ENCODE assay signal across 10 cellular contexts in the genomic region with DNA sequence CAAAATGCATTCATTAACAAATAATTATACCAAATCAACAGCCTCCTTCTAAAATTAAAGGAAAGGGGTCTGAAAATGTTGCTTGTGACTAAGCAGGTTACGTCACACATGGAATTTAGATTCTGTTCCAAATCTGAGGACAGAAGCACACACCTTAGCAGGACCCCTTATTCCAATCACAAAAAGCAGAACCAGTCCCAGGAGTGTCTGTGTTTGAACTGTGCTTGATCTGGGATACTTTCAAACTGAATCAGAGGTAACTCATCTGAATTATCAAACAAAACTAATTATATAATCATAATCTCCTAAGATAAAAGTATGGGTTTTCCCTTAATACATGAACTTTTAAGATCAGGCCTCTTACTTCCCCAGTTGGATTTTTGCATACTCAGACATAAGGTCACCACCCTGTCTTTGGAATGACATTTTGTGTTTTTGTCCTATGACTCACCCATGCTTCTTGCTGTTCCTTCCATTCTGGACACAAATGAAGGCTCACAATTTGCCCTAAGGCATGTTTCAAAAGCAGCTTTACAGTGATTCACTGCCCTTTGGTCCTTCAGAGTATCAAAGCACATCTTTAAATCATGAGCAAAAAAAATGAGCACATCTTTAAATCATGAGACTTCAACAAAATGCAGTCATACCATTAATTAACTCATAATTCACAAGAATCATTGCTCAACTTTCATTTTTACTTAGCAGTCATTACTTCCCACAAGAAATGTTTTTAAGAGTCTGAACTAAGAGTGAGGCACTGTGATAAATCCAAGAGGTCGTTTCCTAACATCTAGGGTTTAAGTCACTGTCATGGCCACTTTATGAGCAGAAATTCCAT. TPM values are rescaled to one million over a fixed set of nuclear protein-coding genes. Genes with fewer than 3 reads are reported as not detected.
DNase-seq lines count a peak whose midpoint lies in the region; TF ChIP-seq lines count a peak whose summit lies in the region.
"Had no signal": no experiment of that assay in that cellular context is flagged by ENCODE, and none has a peak within 500 bp of the region (broad histone marks: within the 10 kb centered on the region; RNA-seq: fewer than 3 reads in every experiment).

No MANE protein-coding gene starts in this region.

- H4K20me1 ChIP-seq in GM23248 (ENCODE audit: insufficient read depth) (no peaks in the 10 kb centered on the region), SK-N-SH (ENCODE audit: insufficient read depth) (no peaks in the 10 kb centered on the region)

- no peaks in the 10 kb centered on the region for H3K9me3 ChIP-seq in GM23248 (ENCODE audit: low read depth)
- H3K9me3 ChIP-seq in SK-N-SH = no peaks in the 10 kb centered on the region

- H3K4me3 ChIP-seq in GM23248 (peak overlapping the region; percentile 28), SK-N-SH (ENCODE audit: low read depth in 2 of 2, low read length in 1 of 2) (peak overlapping the region in 1 of 2 experiments; percentile 2; a peak in 1 of 4 replicates), skeletal muscle cell (ENCODE audit: low read depth, low read length) (no peak overlapping the region)

- H2AFZ ChIP-seq in GM23248 (no peak overlapping the region), SK-N-SH (ENCODE audit: low read depth) (peak overlapping the region; percentile 16; the same call in 1 of the 2 replicates)

- H3K4me1 ChIP-seq in GM23248 (ENCODE audit: insufficient read depth) = peaks cover 80% of the 10 kb centered on the region
- peaks cover 19 to 24% of the 10 kb centered on the region in 2 experiments for H3K4me1 ChIP-seq in SK-N-SH (ENCODE audit: control insufficient read depth in 1 of 2, insufficient read depth in 2 of 2, low read depth in 1 of 2, low read length in 1 of 2)

- peaks cover 3% of the 10 kb centered on the region for H3K9me3 Mint-ChIP-seq in glutamatergic neuron (ENCODE audit: unreplicated experiment)

- H3K36me3 ChIP-seq in GM23248 (ENCODE audit: low read depth) (peaks cover 54% of the 10 kb centered on the region), SK-N-SH (replicated peaks in 1 of 2; ENCODE audit: control insufficient read depth in 1 of 2, insufficient read depth in 2 of 2, low read length in 1 of 2) (peaks cover 6 to 7% of the 10 kb centered on the region in 2 experiments)

- H3K4me1 Mint-ChIP-seq in glutamatergic neuron (ENCODE audit: low read depth, unreplicated experiment) = peaks cover 44% of the 10 kb centered on the region

- DNase-seq in GM23248 (peak; percentile 98), SK-N-SH (no peak), glutamatergic neuron (no peak), skeletal muscle cell (ENCODE audit: low read depth) (peak; percentile 98), DMS114 treated with DMSO at 0.1 percent for 48 hours (lab: John Stamatoyannopoulos, UW; ENCODE audit: unreplicated experiment) (no peak), ecto neural progenitor cell (ENCODE audit: low spot score) (no peak)
- no peak for DNase-seq in activated CD8-positive, alpha-beta memory T cell treated with anti-CD3 and anti-CD28 coated beads, Interleukin-2, amount 50 U/mL, for 48 hours
- no peak for DNase-seq in effector CD8-positive, alpha-beta T cell (lab: John Stamatoyannopoulos, UW)
- DNase-seq: caudate nucleus, NCI-H510A treated with DMSO at 0.1 percent for 48 hours had no signal

- POLR2A ChIA-PET in SK-N-SH (lab: Yijun Ruan, JAX) = no interaction called here

- H3F3A ChIP-seq in GM23248 (ENCODE audit: insufficient read depth) (peaks cover 78% of the 10 kb centered on the region), SK-N-SH (replicated peaks; ENCODE audit: insufficient read depth) (peaks cover 33% of the 10 kb centered on the region)

- H3K27me3 ChIP-seq in GM23248 (replicated peaks; ENCODE audit: insufficient read depth) = no peaks in the 10 kb centered on the region
- no peaks in the 10 kb centered on the region for H3K27me3 ChIP-seq in SK-N-SH (ENCODE audit: insufficient read depth)

- H3K27me3 Mint-ChIP-seq in glutamatergic neuron (ENCODE audit: unreplicated experiment) = peaks cover 3% of the 10 kb centered on the region

- TF ChIP-seq CTCF in SK-N-SH (IDR thresholded peaks at IDR 0.05) (no peak), glutamatergic neuron (IDR thresholded peaks at IDR 0.05; ENCODE audit: partially characterized antibody, unreplicated experiment) (no peak)

- H3K4me3 Mint-ChIP-seq in glutamatergic neuron (ENCODE audit: unreplicated experiment) = peak overlapping the region; percentile 43

- peak overlapping the region; percentile 69 for H3K4me2 ChIP-seq in GM23248 (ENCODE audit: unreplicated experiment)
- peak overlapping the region; percentile 36 for H3K4me2 ChIP-seq in SK-N-SH

- TF ChIP-seq EP300 in SK-N-SH (IDR thresholded peaks at IDR 0.05; ENCODE audit: borderline replicate concordance in 1 of 2, low read depth in 1 of 2, low read length in 1 of 2) = peak; percentile 40 to 95; a peak in 3 of 4 replicates

- H3K9ac ChIP-seq in GM23248 (peak overlapping the region; percentile 29), SK-N-SH (peak overlapping the region; percentile 33; the same call in 1 of the 2 replicates)

- TF ChIP-seq RAD21 in SK-N-SH (IDR thresholded peaks at IDR 0.05; ENCODE audit: low read length) = no peak

- H3K9me2 ChIP-seq in GM23248 (ENCODE audit: insufficient read depth) (no peaks in the 10 kb centered on the region), SK-N-SH (no peaks in the 10 kb centered on the region)

- peaks cover 75% of the 10 kb centered on the region for H3K79me2 ChIP-seq in GM23248 (ENCODE audit: insufficient read depth)
- H3K79me2 ChIP-seq in SK-N-SH (ENCODE audit: insufficient read depth) = peaks cover 16% of the 10 kb centered on the region; the same call in 1 of the 2 replicates

- no peaks in the 10 kb centered on the region for H3K36me3 Mint-ChIP-seq in glutamatergic neuron (ENCODE audit: unreplicated experiment)

- CTCF ChIA-PET in SK-N-SH (lab: Yijun Ruan, JAX) = interaction anchor here (2.0 kb wide), 1 partner anchor 36 kb away, joined by 7 read pairs; a partner anchor contains a TSS

- 0 to 1% methylated on average over 2 of the region's 2 CpGs for WGBS in GM23248 (ENCODE audit: low coverage in 1 of 2, low lambda C conversion rate in 2 of 2, missing lambda C conversion rate in 2 of 2), 2 experiments
- WGBS in SK-N-SH (ENCODE audit: low lambda C conversion rate) = 23% methylated on average over 2 of the region's 2 CpGs

- H3K27ac ChIP-seq in GM23248 (peak overlapping the region; percentile 80), SK-N-SH (ENCODE audit: low read depth in 2 of 2, low read length in 1 of 2) (peak overlapping the region; percentile 84)

- in situ Hi-C loops in GM23248 (cut with MboI) = no loop called here

- H3K27ac Mint-ChIP-seq in glutamatergic neuron (ENCODE audit: unreplicated experiment) = peak overlapping the region; percentile 87

TF ChIP-seq in SK-N-SH, 30 proteins besides CTCF, POLR2A, EP300 and RAD21 (continues in another document):
- TF ChIP-seq, protein P1, sequence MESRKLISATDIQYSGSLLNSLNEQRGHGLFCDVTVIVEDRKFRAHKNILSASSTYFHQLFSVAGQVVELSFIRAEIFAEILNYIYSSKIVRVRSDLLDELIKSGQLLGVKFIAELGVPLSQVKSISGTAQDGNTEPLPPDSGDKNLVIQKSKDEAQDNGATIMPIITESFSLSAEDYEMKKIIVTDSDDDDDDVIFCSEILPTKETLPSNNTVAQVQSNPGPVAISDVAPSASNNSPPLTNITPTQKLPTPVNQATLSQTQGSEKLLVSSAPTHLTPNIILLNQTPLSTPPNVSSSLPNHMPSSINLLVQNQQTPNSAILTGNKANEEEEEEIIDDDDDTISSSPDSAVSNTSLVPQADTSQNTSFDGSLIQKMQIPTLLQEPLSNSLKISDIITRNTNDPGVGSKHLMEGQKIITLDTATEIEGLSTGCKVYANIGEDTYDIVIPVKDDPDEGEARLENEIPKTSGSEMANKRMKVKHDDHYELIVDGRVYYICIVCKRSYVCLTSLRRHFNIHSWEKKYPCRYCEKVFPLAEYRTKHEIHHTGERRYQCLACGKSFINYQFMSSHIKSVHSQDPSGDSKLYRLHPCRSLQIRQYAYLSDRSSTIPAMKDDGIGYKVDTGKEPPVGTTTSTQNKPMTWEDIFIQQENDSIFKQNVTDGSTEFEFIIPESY (IDR thresholded peaks at IDR 0.05; ENCODE audit: borderline replicate concordance, low read depth) = peak; percentile 73; the same call in 1 of the 2 replicates
- TF ChIP-seq, protein P2, sequence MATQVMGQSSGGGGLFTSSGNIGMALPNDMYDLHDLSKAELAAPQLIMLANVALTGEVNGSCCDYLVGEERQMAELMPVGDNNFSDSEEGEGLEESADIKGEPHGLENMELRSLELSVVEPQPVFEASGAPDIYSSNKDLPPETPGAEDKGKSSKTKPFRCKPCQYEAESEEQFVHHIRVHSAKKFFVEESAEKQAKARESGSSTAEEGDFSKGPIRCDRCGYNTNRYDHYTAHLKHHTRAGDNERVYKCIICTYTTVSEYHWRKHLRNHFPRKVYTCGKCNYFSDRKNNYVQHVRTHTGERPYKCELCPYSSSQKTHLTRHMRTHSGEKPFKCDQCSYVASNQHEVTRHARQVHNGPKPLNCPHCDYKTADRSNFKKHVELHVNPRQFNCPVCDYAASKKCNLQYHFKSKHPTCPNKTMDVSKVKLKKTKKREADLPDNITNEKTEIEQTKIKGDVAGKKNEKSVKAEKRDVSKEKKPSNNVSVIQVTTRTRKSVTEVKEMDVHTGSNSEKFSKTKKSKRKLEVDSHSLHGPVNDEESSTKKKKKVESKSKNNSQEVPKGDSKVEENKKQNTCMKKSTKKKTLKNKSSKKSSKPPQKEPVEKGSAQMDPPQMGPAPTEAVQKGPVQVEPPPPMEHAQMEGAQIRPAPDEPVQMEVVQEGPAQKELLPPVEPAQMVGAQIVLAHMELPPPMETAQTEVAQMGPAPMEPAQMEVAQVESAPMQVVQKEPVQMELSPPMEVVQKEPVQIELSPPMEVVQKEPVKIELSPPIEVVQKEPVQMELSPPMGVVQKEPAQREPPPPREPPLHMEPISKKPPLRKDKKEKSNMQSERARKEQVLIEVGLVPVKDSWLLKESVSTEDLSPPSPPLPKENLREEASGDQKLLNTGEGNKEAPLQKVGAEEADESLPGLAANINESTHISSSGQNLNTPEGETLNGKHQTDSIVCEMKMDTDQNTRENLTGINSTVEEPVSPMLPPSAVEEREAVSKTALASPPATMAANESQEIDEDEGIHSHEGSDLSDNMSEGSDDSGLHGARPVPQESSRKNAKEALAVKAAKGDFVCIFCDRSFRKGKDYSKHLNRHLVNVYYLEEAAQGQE (IDR thresholded peaks at IDR 0.05; ENCODE audit: low read depth, low read length) = 0 out of 2 replicates have a peak, but pooled peaks have one; percentile 41
- TF ChIP-seq TAF1 (IDR thresholded peaks at IDR 0.05; ENCODE audit: borderline replicate concordance, low read depth, low read length) = 0 out of 2 replicates have a peak, but pooled peaks have one; percentile 27
- peak; percentile 98 for TF ChIP-seq JUND (IDR thresholded peaks at IDR 0.05)

RNA-seq across cellular contexts. Expression of a gene that starts 35.4 kb away (rescaled TPM):
- total RNA-seq in GM23248 (2014; rRNA removed; shearing (Covaris generic)) = 612 and 756 TPM in 2 replicates
- polyA plus RNA-seq in GM23248 (2016; fragmentation: Nextera tagmentation; extraction: Ambion mirVana) = 308 and 316 TPM in 2 replicates
- 51.1 and 64.1 TPM in 2 replicates for polyA plus RNA-seq in SK-N-SH (2012; rRNA removed)
- 61.6 and 67.3 TPM in 2 replicates for polyA plus RNA-seq in SK-N-SH (2012; cell fraction: cytosol; rRNA removed)
- 66.6 and 76.1 TPM in 2 replicates for polyA plus RNA-seq in SK-N-SH (2012; cell fraction: nucleus; rRNA removed)
- total RNA-seq in glutamatergic neuron (ENCODE audit: unreplicated experiment) = 91.3 TPM

Comparison
In these comparisons a context has a peak if more than half of its experiments do, and no peak if none do; other contexts are left out.
1. DNase-seq: peak in GM23248 (single experiment) and skeletal muscle cell (single experiment); none in SK-N-SH (single experiment), glutamatergic neuron (single experiment), DMS114 treated with DMSO at 0.1 percent for 48 hours (single experiment), activated CD8-positive, alpha-beta memory T cell treated with anti-CD3 and anti-CD28 coated beads, Interleukin-2, amount 50 U/mL, for 48 hours (single experiment), ecto neural progenitor cell (single experiment) and effector CD8-positive, alpha-beta T cell (single experiment).